ENCODE assay signal across 2 cellular contexts in genomic region chrX:19178402-19178801, GRCh38.
TF ChIP-seq lines count a peak whose summit lies in the region.

No MANE protein-coding gene starts in this region.

TF ChIP-seq in HepG2, 621 proteins besides CTCF, POLR2A, EP300 and RAD21:
- TF ChIP-seq MAFF (IDR thresholded peaks at IDR 0.05; ENCODE audit: low read depth, low read length), result peak; percentile 67
- peak; percentile 52 to 73 for TF ChIP-seq MAFK (conservative IDR thresholded peaks at IDR 0.05 in 1 of 2, IDR thresholded peaks at IDR 0.05 in 1 of 2; ENCODE audit: low read length in 2 of 2)
- no peak for TF ChIP-seq THRA (CRISPR knock-in tag; IDR thresholded peaks at IDR 0.05; ENCODE audit: borderline replicate concordance)

TF ChIP-seq in IMR-90, 13 proteins besides CTCF, POLR2A, EP300 and RAD21:
- peak; percentile 63 for TF ChIP-seq MAFK (IDR thresholded peaks at IDR 0.05; ENCODE audit: low read depth, low read length)
- no peak for TF ChIP-seq SMC3 (IDR thresholded peaks at IDR 0.05; ENCODE audit: low read depth, low read length)
TF ChIP-seq in IMR-90: peak in this region for 1.
